24 cellular contexts compared by ENCODE assay signal in the genomic region with DNA sequence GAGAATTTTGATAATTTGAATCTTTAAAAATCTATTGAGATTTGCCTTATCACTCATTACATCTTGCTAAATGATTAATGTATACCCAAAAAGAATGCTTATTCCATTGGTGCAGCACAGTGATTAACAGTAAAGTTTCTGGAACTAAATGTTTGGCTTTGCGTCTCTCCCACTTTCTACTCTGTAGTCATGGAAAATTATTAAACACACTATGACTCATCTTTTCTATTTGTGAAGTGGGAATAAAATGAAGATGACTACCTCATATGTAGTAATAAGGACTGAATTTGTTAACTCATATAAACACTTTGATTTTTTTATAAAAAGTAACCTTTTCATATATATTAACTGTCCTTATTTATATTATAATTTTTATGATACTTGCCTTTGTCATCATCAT.
A peak's percentile ranks its signal among the peaks of the same experiment; 100 is the strongest.
DNase-seq lines count a peak whose midpoint lies in the region; ATAC-seq, FAIRE-seq and TF ChIP-seq lines count a peak whose summit lies in the region.
"Had no signal": no experiment of that assay in that cellular context is flagged by ENCODE, and none has a peak within 500 bp of the region (broad histone marks: within the 10 kb centered on the region; RNA-seq: fewer than 3 reads in every experiment).

No MANE protein-coding gene starts in this region.

- H3K4me3 ChIP-seq in bronchial epithelial cell (ENCODE audit: low read depth, low read length) (no peak overlapping the region), right atrium auricular region (no peak overlapping the region)
- H3K4me3 ChIP-seq: GM12878, GM23338, MG63 had no signal

- TF ChIP-seq CTCF in bronchial epithelial cell (IDR thresholded peaks at IDR 0.05; ENCODE audit: insufficient read depth, low read length, severe bottlenecking) (no peak), right atrium auricular region (IDR thresholded peaks at IDR 0.05) (no peak)

- ATAC-seq in HG03565 (IDR thresholded peaks at IDR 0.05; ENCODE audit: unreplicated experiment) (no peak), HG03097 (IDR thresholded peaks at IDR 0.05; ENCODE audit: low FRiP score, unreplicated experiment) (no peak)
- ATAC-seq: GM12878, GM23338 had no signal

- H3K9me3 ChIP-seq in right atrium auricular region = no peaks in the 10 kb centered on the region
- H3K9me3 ChIP-seq: BE2C, MG63 had no signal

- in situ Hi-C loops in ACHN (cut with HindIII; ENCODE audit: low pct_ligation_motif_present, low pct_unique_long_range_greater_than_20kb, low sequenced_read_pairs) = no loop called here

- no peak overlapping the region for H3K27ac ChIP-seq in right atrium auricular region
- H3K27ac ChIP-seq: HL-60 had no signal

- peak; percentile 41 for DNase-seq in ACHN
- DNase-seq in M059J (ENCODE audit: low read depth) = peak; percentile 3
- peak; percentile 43 for DNase-seq in bronchial epithelial cell (ENCODE audit: low read depth)
- DNase-seq in kidney tubule cell (ENCODE audit: low spot score) = peak; percentile 3
- no peak for DNase-seq in right atrium auricular region (ENCODE audit: low spot score)
- DNase-seq in EL = no peak
- DNase-seq: 8988T; BE2C; CD4-positive, CD25-positive, alpha-beta regulatory T cell; COR-L47; DMS 273 treated with DMSO at 0.1 percent for 48 hours; IMR-90; MG63; NCI-H1092; NCI-H1436 treated with DMSO at 0.1 percent for 48 hours; NCI-H2029; NCI-H345; NCI-H526 had no signal

- H3K36me3 ChIP-seq in bronchial epithelial cell (ENCODE audit: control insufficient read depth, insufficient read depth, low read length) (no peaks in the 10 kb centered on the region), right atrium auricular region (no peaks in the 10 kb centered on the region)
- H3K36me3 ChIP-seq: BE2C, MG63 had no signal

- H3K27me3 ChIP-seq in bronchial epithelial cell (ENCODE audit: control insufficient read depth, insufficient read depth, low read length) = no peaks in the 10 kb centered on the region
- H3K27me3 ChIP-seq in right atrium auricular region = no peaks in the 10 kb centered on the region
- H3K27me3 ChIP-seq: BE2C, MG63 had no signal

- no peak for FAIRE-seq in bronchial epithelial cell (lab: Jason Lieb, UNC)
- FAIRE-seq: GM12878, HTR-8/SVneo had no signal

- H3K4me1 ChIP-seq in right atrium auricular region = no peaks in the 10 kb centered on the region
- H3K4me1 ChIP-seq: BE2C had no signal

Comparison
In these comparisons a context has a peak if more than half of its experiments do, and no peak if none do; other contexts are left out.
1. DNase-seq: peak in ACHN (single experiment), M059J (single experiment), bronchial epithelial cell (single experiment) and kidney tubule cell (single experiment); none in right atrium auricular region (single experiment) and EL (single experiment).